In genomic region chr10:46423550-46423949, GRCh38 we compare ENCODE assay signal across 5 cellular contexts. TPM values are rescaled to one million over a fixed set of nuclear protein-coding genes. Genes with fewer than 3 reads are reported as not detected.
"Had no signal": no experiment of that assay in that cellular context is flagged by ENCODE, and none has a peak within 500 bp of the region (broad histone marks: within the 10 kb centered on the region; RNA-seq: fewer than 3 reads in every experiment).

No MANE protein-coding gene starts in this region.

RNA-seq across cellular contexts. Expression of gene NPY4R, which starts 42.2 kb away (rescaled TPM):
- total RNA-seq: HepG2, HT1080, K562 had no signal
- polyA plus RNA-seq: HepG2, IgD-negative memory B cell, K562 had no signal

RNA-seq across cellular contexts. Expression of gene ANXA8L1, which starts 48.0 kb away (rescaled TPM):
- total RNA-seq: HepG2, HT-29, K562 had no signal
- polyA plus RNA-seq: HepG2, IgD-negative memory B cell, K562 had no signal
